2 cellular contexts compared by ENCODE assay signal in the genomic region with DNA sequence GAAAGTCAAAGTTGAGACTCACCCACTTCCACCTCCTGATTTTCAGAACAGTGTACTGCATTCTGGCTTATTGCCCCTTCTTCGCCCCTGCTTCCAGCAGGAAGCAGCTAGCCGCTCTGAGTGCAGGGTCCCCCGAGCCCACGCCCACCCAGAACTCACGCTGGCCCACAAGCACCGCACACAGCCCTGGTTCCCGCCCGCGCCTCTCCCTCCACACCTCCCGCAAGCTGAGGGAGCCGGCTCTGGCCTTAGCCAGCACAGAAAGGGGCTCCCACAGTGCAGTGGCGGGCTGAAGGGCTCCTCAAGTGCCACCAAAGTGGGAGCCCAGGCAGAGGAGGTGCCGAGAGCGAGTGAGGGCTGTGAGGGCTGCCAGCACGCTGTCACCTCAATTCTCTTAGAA.
DNase-seq lines count a peak whose midpoint lies in the region; FAIRE-seq and TF ChIP-seq lines count a peak whose summit lies in the region.
"Not testable (repeated sequence)": the region's sequence is repeated elsewhere in the genome, so short reads cannot be mapped to it uniquely, and the experiment has no call there.

No MANE protein-coding gene starts in this region.

- DNase-seq in kidney (peak; percentile 52), osteoblast (ENCODE audit: insufficient read length, low spot score, missing footprints) (peak; percentile 46)

- not testable (repeated sequence) for H3K9me3 ChIP-seq in kidney (ENCODE audit: control insufficient read depth in 1 of 2, low read length in 2 of 2); osteoblast (ENCODE audit: low read depth, low read length)

- not testable (repeated sequence) for H3K36me3 ChIP-seq in kidney (ENCODE audit: control insufficient read depth in 1 of 2, insufficient read depth in 2 of 2, low read length in 2 of 2); osteoblast (ENCODE audit: insufficient read depth, low read length)

- TF ChIP-seq CTCF in kidney (IDR thresholded peaks at IDR 0.05; ENCODE audit: borderline replicate concordance, extremely low read depth, insufficient read depth); osteoblast (IDR thresholded peaks at IDR 0.05; ENCODE audit: extremely low read depth, low read depth, low read length): not testable (repeated sequence)

- FAIRE-seq in kidney (lab: Jason Lieb, UNC) = not testable (repeated sequence)

- not testable (repeated sequence) for H4K20me1 ChIP-seq in osteoblast (ENCODE audit: insufficient read depth, low read length)

- not testable (repeated sequence) for H3K4me2 ChIP-seq in osteoblast (ENCODE audit: insufficient read depth, low read length)

- H3K9ac ChIP-seq in kidney (ENCODE audit: low read length in 2 of 2) = not testable (repeated sequence)

- H3K27ac ChIP-seq in kidney (ENCODE audit: low read depth in 2 of 2, low read length in 2 of 2); osteoblast (ENCODE audit: low read depth, low read length): not testable (repeated sequence)

- not testable (repeated sequence) for H2AFZ ChIP-seq in osteoblast (ENCODE audit: low read length)

- not testable (repeated sequence) for H3K79me2 ChIP-seq in osteoblast (ENCODE audit: insufficient read depth, low read length)

- intact Hi-C loops in kidney (cut with DNase I) = not testable (repeated sequence)

- not testable (repeated sequence) for H3K4me3 ChIP-seq in kidney (ENCODE audit: low read length in 2 of 2); osteoblast (ENCODE audit: insufficient read depth, low read length)

- H3K27me3 ChIP-seq in osteoblast (ENCODE audit: insufficient read depth, low read length) = not testable (repeated sequence)

- not testable (repeated sequence) for H3K4me1 ChIP-seq in kidney (ENCODE audit: control insufficient read depth in 1 of 2, insufficient read depth in 1 of 2, low read depth in 1 of 2, low read length in 2 of 2); osteoblast (ENCODE audit: insufficient read depth, low read length)
